Comparison of ENCODE assay signal across 19 cellular contexts in the genomic region with DNA sequence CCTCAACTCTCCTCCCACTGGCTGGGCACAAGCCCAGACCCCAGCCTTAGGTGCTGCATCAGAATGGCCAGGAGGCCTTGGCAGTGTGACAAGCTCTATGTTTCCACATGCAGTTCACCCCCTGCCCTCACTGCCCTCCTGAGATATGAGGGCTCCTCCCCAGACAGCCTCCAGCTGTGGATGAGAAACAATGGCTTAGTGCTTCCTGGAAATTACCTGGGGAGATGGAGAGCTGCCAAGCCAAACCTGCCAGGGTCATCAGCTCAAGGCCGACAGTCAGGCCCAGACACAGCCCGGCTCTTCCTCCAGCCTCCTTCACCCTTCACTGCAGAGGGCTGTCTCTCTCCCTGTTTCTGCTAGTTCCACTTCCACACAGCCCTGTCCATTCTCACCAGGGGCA.
DNase-seq lines count a peak whose midpoint lies in the region; ATAC-seq, FAIRE-seq and TF ChIP-seq lines count a peak whose summit lies in the region.
"Had no signal": no experiment of that assay in that cellular context is flagged by ENCODE, and none has a peak within 500 bp of the region (broad histone marks: within the 10 kb centered on the region; RNA-seq: fewer than 3 reads in every experiment).

No MANE protein-coding gene starts in this region.

- no peaks in the 10 kb centered on the region for H3K36me3 Mint-ChIP-seq in WTC11

- H2AFZ ChIP-seq in HepG2 (ENCODE audit: low read length): no peak overlapping the region

- no peaks in the 10 kb centered on the region for H3K9me3 Mint-ChIP-seq in WTC11

- no peaks in the 10 kb centered on the region for H3K9me3 ChIP-seq in HepG2 (ENCODE audit: low read length)
- H3K9me3 ChIP-seq: adrenal gland, lower lobe of right lung had no signal

- H3K4me1 ChIP-seq in HepG2 (ENCODE audit: insufficient read depth, low read length): peaks cover 66% of the 10 kb centered on the region
- H3K4me1 ChIP-seq: adrenal gland, lower lobe of right lung had no signal

- H3K36me3 ChIP-seq in HepG2 (replicated peaks in 1 of 2; ENCODE audit: control insufficient read depth in 1 of 2, insufficient read depth in 2 of 2, low read length in 2 of 2): no peaks in the 10 kb centered on the region
- H3K36me3 ChIP-seq: adrenal gland, lower lobe of right lung had no signal

- peak in 1 of 2 experiments; percentile 88; a peak in 2 of 4 replicates for TF ChIP-seq EP300 in HepG2 (IDR thresholded peaks at IDR 0.05; ENCODE audit: low read depth in 2 of 2, low read length in 2 of 2)
- peak; percentile 64; the same call in 1 of the 2 replicates for TF ChIP-seq EP300 in HepG2 (CRISPR knock-in tag; IDR thresholded peaks at IDR 0.05; ENCODE audit: borderline replicate concordance)

- no peak for TF ChIP-seq POLR2A in HepG2 (IDR thresholded peaks at IDR 0.05; ENCODE audit: insufficient read depth in 1 of 2, low read depth in 2 of 2, low read length in 2 of 2)

- no peaks in the 10 kb centered on the region for H3K79me2 ChIP-seq in HepG2 (ENCODE audit: insufficient read depth, low read length)

- no CpG with 5 or more reads among the region's 2 CpGs for WGBS in HepG2 (ENCODE audit: low lambda C conversion rate)

- POLR2A ChIA-PET in WTC11 (lab: Charles Lee): interaction anchor here (0.6 kb wide), 1 partner anchor 120 kb away, joined by 4 read pairs; no protein-coding TSS in a partner anchor
- POLR2A ChIA-PET in HepG2 (lab: Yijun Ruan, JAX): interaction anchor here (1.0 to 2.1 kb wide), 7 partner anchors 9 to 202 kb away, joined by 3 to 34 read pairs (median 8); no protein-coding TSS in a partner anchor

- DNase-seq in COLO668 (lab: John Stamatoyannopoulos, UW; ENCODE audit: unreplicated experiment) (peak; percentile 26), NCI-H146 (lab: John Stamatoyannopoulos, UW) (peak; percentile 72), WTC11 (ENCODE audit: low spot score) (no peak), HepG2 (ENCODE audit: low spot score) (peak; percentile 80), GM19240 (ENCODE audit: insufficient read length, low spot score) (no peak), ACHN (no peak), SKM-1 (lab: John Stamatoyannopoulos, UW; ENCODE audit: unreplicated experiment) (no peak)
- DNase-seq: activated T-cell treated with anti-CD3 and anti-CD28 coated beads, Interleukin-2, amount 50 U/mL, for 1 hour; dorsolateral prefrontal cortex; GOT3; lower lobe of right lung; NCI-H82; posterior cingulate gyrus; stimulated activated CD4-positive, alpha-beta T cell treated with anti-CD3 and anti-CD28 coated beads, Interleukin-4, amount 100 ng/mL, for 1 hour; stimulated activated naive CD4-positive, alpha-beta T cell had no signal

- H3K27ac Mint-ChIP-seq in WTC11: no peak overlapping the region

- H3K27me3 ChIP-seq in HepG2 (ENCODE audit: control insufficient read depth in 1 of 2, insufficient read depth in 2 of 2, low read length in 2 of 2): no peaks in the 10 kb centered on the region
- H3K27me3 ChIP-seq: adrenal gland had no signal

- H3K27me3 Mint-ChIP-seq in WTC11 (ENCODE audit: low read depth): no peaks in the 10 kb centered on the region

- TF ChIP-seq CTCF in WTC11 (IDR thresholded peaks at IDR 0.05): no peak
- TF ChIP-seq CTCF in HepG2 (CRISPR knock-in tag; IDR thresholded peaks at IDR 0.05): no peak

- no peaks in the 10 kb centered on the region for H3K4me1 Mint-ChIP-seq in WTC11

- ATAC-seq in WTC11 (no peak), HepG2 (peak; percentile 75), HG03565 (IDR thresholded peaks at IDR 0.05; ENCODE audit: unreplicated experiment) (no peak)
- ATAC-seq: lower lobe of right lung had no signal

- no peak overlapping the region for H3K4me3 Mint-ChIP-seq in WTC11

- H3K4me2 ChIP-seq in HepG2 (ENCODE audit: low read depth, low read length): peak overlapping the region; percentile 69

- H4K20me1 ChIP-seq in HepG2 (ENCODE audit: insufficient read depth, low read length): no peaks in the 10 kb centered on the region

- in situ Hi-C loops in HepG2 (cut with HindIII; ENCODE audit: extremely low pct_ligation_motif_present, low pct_unique_long_range_greater_than_20kb) (no loop called here), ACHN (cut with HindIII; ENCODE audit: low pct_ligation_motif_present, low pct_unique_long_range_greater_than_20kb, low sequenced_read_pairs) (no loop called here)

- TSS peak; percentile 53 for BruUV-seq in HepG2 (replicated peaks; lab: Mats Ljungman, UMichigan)

- no peak for TF ChIP-seq RAD21 in HepG2 (CRISPR knock-in tag; IDR thresholded peaks at IDR 0.05)

- FAIRE-seq in HepG2 (lab: Jason Lieb, UNC): peak; percentile 93
- FAIRE-seq: GM12891 had no signal

- peak overlapping the region; percentile 64 for H3K27ac ChIP-seq in HepG2 (ENCODE audit: extremely low read length, insufficient read depth, low read length)
- H3K27ac ChIP-seq: adrenal gland, dorsolateral prefrontal cortex, lower lobe of right lung, SK-N-MC had no signal

- intact Hi-C loops in HepG2 (cut with micrococcal nuclease; ENCODE audit: unreplicated experiment): no loop called here

- CTCF ChIA-PET in WTC11 (lab: Charles Lee): interaction anchor here (0.6 to 1.4 kb wide), 3 partner anchors 13 to 492 kb away, joined by 3 to 6 read pairs (median 3); no protein-coding TSS in a partner anchor
- CTCF ChIA-PET in HepG2 (lab: Yijun Ruan, JAX; ENCODE audit: low intra/inter-chr PET ratio, low total read pairs): interaction anchor here (0.8 kb wide), 1 partner anchor 8 kb away, joined by 3 read pairs; no protein-coding TSS in a partner anchor

- no peak overlapping the region for H3K9ac ChIP-seq in HepG2 (ENCODE audit: insufficient read depth, low read depth, low read length)

- peak overlapping the region in 2 of 3 experiments; percentile 20 to 48; a peak in 3 of 6 replicates for H3K4me3 ChIP-seq in HepG2 (replicated peaks in 1 of 3; ENCODE audit: insufficient read depth in 1 of 3, low read depth in 2 of 3, low read length in 3 of 3)
- H3K4me3 ChIP-seq: adrenal gland, dorsolateral prefrontal cortex, lower lobe of right lung, SK-N-MC had no signal

TF ChIP-seq in WTC11, 78 proteins besides CTCF, POLR2A, EP300 and RAD21:
- TF ChIP-seq GABPB1 (CRISPR knock-in tag; IDR thresholded peaks at IDR 0.05) (0 out of 2 replicates have a peak, but pooled peaks have one; percentile 20), NR2C2 (CRISPR knock-in tag; IDR thresholded peaks at IDR 0.05) (no peak), MYBL2 (CRISPR knock-in tag; IDR thresholded peaks at IDR 0.05) (no peak)
- TF ChIP-seq, protein P1, sequence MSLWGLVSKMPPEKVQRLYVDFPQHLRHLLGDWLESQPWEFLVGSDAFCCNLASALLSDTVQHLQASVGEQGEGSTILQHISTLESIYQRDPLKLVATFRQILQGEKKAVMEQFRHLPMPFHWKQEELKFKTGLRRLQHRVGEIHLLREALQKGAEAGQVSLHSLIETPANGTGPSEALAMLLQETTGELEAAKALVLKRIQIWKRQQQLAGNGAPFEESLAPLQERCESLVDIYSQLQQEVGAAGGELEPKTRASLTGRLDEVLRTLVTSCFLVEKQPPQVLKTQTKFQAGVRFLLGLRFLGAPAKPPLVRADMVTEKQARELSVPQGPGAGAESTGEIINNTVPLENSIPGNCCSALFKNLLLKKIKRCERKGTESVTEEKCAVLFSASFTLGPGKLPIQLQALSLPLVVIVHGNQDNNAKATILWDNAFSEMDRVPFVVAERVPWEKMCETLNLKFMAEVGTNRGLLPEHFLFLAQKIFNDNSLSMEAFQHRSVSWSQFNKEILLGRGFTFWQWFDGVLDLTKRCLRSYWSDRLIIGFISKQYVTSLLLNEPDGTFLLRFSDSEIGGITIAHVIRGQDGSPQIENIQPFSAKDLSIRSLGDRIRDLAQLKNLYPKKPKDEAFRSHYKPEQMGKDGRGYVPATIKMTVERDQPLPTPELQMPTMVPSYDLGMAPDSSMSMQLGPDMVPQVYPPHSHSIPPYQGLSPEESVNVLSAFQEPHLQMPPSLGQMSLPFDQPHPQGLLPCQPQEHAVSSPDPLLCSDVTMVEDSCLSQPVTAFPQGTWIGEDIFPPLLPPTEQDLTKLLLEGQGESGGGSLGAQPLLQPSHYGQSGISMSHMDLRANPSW (CRISPR knock-in tag; conservative IDR thresholded peaks at IDR 0.05; ENCODE audit: low read depth): no peak

TF ChIP-seq in HepG2, 621 proteins besides CTCF, POLR2A, EP300 and RAD21 (continues in another document):
- TF ChIP-seq ZNF34 (CRISPR knock-in tag; IDR thresholded peaks at IDR 0.05; ENCODE audit: borderline replicate concordance): no peak
- TF ChIP-seq, protein P2, sequence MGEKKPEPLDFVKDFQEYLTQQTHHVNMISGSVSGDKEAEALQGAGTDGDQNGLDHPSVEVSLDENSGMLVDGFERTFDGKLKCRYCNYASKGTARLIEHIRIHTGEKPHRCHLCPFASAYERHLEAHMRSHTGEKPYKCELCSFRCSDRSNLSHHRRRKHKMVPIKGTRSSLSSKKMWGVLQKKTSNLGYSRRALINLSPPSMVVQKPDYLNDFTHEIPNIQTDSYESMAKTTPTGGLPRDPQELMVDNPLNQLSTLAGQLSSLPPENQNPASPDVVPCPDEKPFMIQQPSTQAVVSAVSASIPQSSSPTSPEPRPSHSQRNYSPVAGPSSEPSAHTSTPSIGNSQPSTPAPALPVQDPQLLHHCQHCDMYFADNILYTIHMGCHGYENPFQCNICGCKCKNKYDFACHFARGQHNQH (CRISPR knock-in tag; IDR thresholded peaks at IDR 0.05): peak; percentile 82; the same call in 1 of the 2 replicates
- TF ChIP-seq NCOA1 (CRISPR knock-in tag; IDR thresholded peaks at IDR 0.05): no peak
- TF ChIP-seq, protein P3, sequence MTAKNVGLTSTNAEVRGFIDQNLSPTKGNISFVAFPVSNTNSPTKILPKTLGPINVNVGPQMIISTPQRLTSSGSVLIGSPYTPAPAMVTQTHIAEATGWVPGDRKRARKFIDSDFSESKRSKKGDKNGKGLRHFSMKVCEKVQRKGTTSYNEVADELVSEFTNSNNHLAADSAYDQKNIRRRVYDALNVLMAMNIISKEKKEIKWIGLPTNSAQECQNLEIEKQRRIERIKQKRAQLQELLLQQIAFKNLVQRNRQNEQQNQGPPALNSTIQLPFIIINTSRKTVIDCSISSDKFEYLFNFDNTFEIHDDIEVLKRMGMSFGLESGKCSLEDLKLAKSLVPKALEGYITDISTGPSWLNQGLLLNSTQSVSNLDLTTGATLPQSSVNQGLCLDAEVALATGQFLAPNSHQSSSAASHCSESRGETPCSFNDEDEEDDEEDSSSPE (CRISPR knock-in tag; IDR thresholded peaks at IDR 0.05): no peak
- TF ChIP-seq GFI1 (CRISPR knock-in tag; IDR thresholded peaks at IDR 0.05; ENCODE audit: borderline replicate concordance): peak; percentile 70; the same call in 1 of the 2 replicates
- no peak for TF ChIP-seq ZNF225 (CRISPR knock-in tag; IDR thresholded peaks at IDR 0.05)
- TF ChIP-seq, protein P4, sequence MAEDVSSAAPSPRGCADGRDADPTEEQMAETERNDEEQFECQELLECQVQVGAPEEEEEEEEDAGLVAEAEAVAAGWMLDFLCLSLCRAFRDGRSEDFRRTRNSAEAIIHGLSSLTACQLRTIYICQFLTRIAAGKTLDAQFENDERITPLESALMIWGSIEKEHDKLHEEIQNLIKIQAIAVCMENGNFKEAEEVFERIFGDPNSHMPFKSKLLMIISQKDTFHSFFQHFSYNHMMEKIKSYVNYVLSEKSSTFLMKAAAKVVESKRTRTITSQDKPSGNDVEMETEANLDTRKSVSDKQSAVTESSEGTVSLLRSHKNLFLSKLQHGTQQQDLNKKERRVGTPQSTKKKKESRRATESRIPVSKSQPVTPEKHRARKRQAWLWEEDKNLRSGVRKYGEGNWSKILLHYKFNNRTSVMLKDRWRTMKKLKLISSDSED (CRISPR knock-in tag; IDR thresholded peaks at IDR 0.05): no peak

Comparison
In these comparisons a context has a peak if more than half of its experiments do, and no peak if none do; other contexts are left out.
1. DNase-seq: peak in COLO668 (single experiment), NCI-H146 (single experiment) and HepG2 (single experiment); none in WTC11 (single experiment), GM19240 (single experiment), ACHN (single experiment) and SKM-1 (single experiment).